In the genomic region with DNA sequence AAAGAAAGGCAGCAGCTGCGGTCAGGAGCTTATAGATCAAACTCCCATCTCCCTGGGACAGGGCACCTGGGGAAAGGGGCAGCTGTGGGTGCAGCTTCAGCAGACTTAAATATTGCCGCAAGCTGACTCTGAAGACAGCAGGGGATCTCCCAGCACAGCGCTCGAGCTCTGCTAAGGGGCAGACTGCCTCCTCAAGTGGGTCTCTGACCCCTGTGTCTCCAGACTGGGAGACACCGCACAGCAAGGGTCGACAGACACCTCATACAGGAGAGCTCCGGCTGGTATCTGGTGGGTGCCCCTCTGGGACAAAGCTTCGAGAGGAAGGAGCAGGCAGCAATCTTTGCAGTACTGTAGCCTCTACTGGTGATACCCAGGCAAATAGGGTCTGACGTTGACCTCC, we compare ENCODE assay signal across 6 cellular contexts. TPM values are rescaled to one million over a fixed set of nuclear protein-coding genes. Genes with fewer than 3 reads are reported as not detected.
"Had no signal": no experiment of that assay in that cellular context is flagged by ENCODE, and none has a peak within 500 bp of the region (broad histone marks: within the 10 kb centered on the region; RNA-seq: fewer than 3 reads in every experiment).

No MANE protein-coding gene starts in this region.

RNA-seq across cellular contexts. Expression of a gene that starts 15.5 kb away (rescaled TPM):
- total RNA-seq: HepG2, HT-29, HT1080, IMR-90, K562 had no signal
- polyA plus RNA-seq: HepG2, IgD-negative memory B cell, IMR-90, K562 had no signal
